Comparison of ENCODE assay signal across 13 cellular contexts in the genomic region with DNA sequence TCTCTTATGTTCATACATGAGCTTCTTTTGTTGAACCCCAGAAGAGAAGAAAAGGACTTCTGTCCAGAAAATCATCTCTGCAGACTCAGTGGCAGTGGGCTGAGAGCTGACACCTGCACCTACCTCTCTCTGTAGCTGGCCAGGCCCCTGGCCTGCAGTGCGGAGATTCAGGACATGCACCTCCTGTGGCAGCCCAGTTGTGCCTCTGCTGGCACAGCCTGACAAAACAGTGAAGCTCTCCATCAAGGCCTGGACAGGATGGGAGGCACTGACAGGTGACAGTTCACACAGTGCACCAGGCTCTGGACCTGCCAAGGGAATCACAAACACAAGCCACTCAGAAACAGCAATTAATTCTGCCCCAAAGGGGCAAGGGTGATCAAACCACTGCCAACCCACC.
"Had no signal": no experiment of that assay in that cellular context is flagged by ENCODE, and none has a peak within 500 bp of the region (broad histone marks: within the 10 kb centered on the region; RNA-seq: fewer than 3 reads in every experiment).

No MANE protein-coding gene starts in this region.

- H3K9me3 ChIP-seq: left lung, ovary, transverse colon had no signal

- H3K4me3 ChIP-seq: left lung, neural progenitor cell, ovary, skin epidermis, transverse colon had no signal

- H3K27ac Mint-ChIP-seq: activated CD4-positive, alpha-beta T cell treated with anti-CD3 and anti-CD28 coated beads for 36 hours; activated CD8-positive, alpha-beta T cell treated with anti-CD3 and anti-CD28 coated beads for 36 hours; neural progenitor cell had no signal

- ATAC-seq: activated CD4-positive, alpha-beta T cell treated with anti-CD3 and anti-CD28 coated beads for 36 hours; activated CD8-positive, alpha-beta T cell treated with anti-CD3 and anti-CD28 coated beads for 36 hours; left lung had no signal

- H3K27me3 ChIP-seq: left lung, neural progenitor cell, ovary, transverse colon had no signal

- H3K27me3 Mint-ChIP-seq: activated CD4-positive, alpha-beta T cell treated with anti-CD3 and anti-CD28 coated beads for 36 hours; activated CD8-positive, alpha-beta T cell treated with anti-CD3 and anti-CD28 coated beads for 36 hours had no signal

- H3K27ac ChIP-seq: neural progenitor cell, ovary, WERI-Rb-1 had no signal

- H3K36me3 ChIP-seq: left lung, neural progenitor cell, ovary, transverse colon, WERI-Rb-1 had no signal

- DNase-seq: activated CD4-positive, alpha-beta T cell treated with anti-CD3 and anti-CD28 coated beads for 36 hours; activated CD8-positive, alpha-beta T cell treated with anti-CD3 and anti-CD28 coated beads for 36 hours; activated naive CD4-positive, alpha-beta T cell treated with anti-CD3 and anti-CD28 coated beads, Interleukin-2, amount 50 U/mL, for 16 hours; dermis blood vessel endothelial cell; islet precursor cell; left lung; ovary; T1000; transverse colon; WERI-Rb-1 had no signal

- H3K4me3 Mint-ChIP-seq: activated CD4-positive, alpha-beta T cell treated with anti-CD3 and anti-CD28 coated beads for 36 hours; activated CD8-positive, alpha-beta T cell treated with anti-CD3 and anti-CD28 coated beads for 36 hours; brain; neural progenitor cell had no signal

- H3K9ac ChIP-seq: neural progenitor cell had no signal
